ENCODE assay signal across 6 cellular contexts in genomic region chr12:9454047-9454446, GRCh38.
DNase-seq lines count a peak whose midpoint lies in the region; ATAC-seq, FAIRE-seq and TF ChIP-seq lines count a peak whose summit lies in the region.
"Not testable (repeated sequence)": the region's sequence is repeated elsewhere in the genome, so short reads cannot be mapped to it uniquely, and the experiment has no call there.

No MANE protein-coding gene starts in this region.

- ATAC-seq in PC-3 = peak; percentile 31

- H3F3A ChIP-seq in PC-3 (ENCODE audit: low read length, unreplicated experiment) = not testable (repeated sequence)

- in situ Hi-C loops in SK-MEL-5 (cut with HindIII; ENCODE audit: low pct_unique_long_range_greater_than_20kb, low sequenced_read_pairs) = not testable (repeated sequence)

- DNase-seq in HT1080 (ENCODE audit: low read depth) (peak; percentile 2), PC-3 (peak; percentile 46), SK-MEL-5 (ENCODE audit: low read depth, low spot score) (peak; percentile 34), MCF 10A (ENCODE audit: unreplicated experiment) (peak; percentile 72), epithelial cell of prostate (ENCODE audit: low read depth, low spot score) (peak; percentile 85), keratinocyte (ENCODE audit: low read depth, low spot score) (peak; percentile 57)

- not testable (repeated sequence) for H3K36me3 Mint-ChIP-seq in MCF 10A (ENCODE audit: insufficient read depth, unreplicated experiment)

- not testable (repeated sequence) for H3K27me3 ChIP-seq in PC-3 (ENCODE audit: low read length); keratinocyte (ENCODE audit: control insufficient read depth, extremely low read depth, insufficient read depth, low read length)

- POLR2A ChIA-PET in PC-3 (lab: Charles Lee; ENCODE audit: unreplicated experiment); MCF 10A (lab: Yijun Ruan, JAX): not testable (repeated sequence)

- not testable (repeated sequence) for H3K79me2 ChIP-seq in PC-3 (ENCODE audit: low read length); keratinocyte (ENCODE audit: control insufficient read depth, insufficient read depth, low read length)

- TF ChIP-seq CTCF in PC-3 (conservative IDR thresholded peaks at IDR 0.05; ENCODE audit: low read depth, low read length); MCF 10A (IDR thresholded peaks at IDR 0.05; ENCODE audit: unreplicated experiment); keratinocyte (optimal IDR thresholded peaks at IDR 0.05 in 1 of 3, IDR thresholded peaks at IDR 0.05 in 1 of 3, conservative IDR thresholded peaks at IDR 0.05 in 1 of 3; ENCODE audit: extremely low read depth in 1 of 3, insufficient read depth in 2 of 3, low read length in 3 of 3): not testable (repeated sequence)

- H3K9me3 Mint-ChIP-seq in MCF 10A (ENCODE audit: unreplicated experiment) = not testable (repeated sequence)

- dilution Hi-C loops in keratinocyte (cut with MboI; ENCODE audit: extremely low pct_ligation_motif_present, low sequenced_read_pairs) = not testable (repeated sequence)

- not testable (repeated sequence) for H3K4me1 ChIP-seq in PC-3 (ENCODE audit: insufficient read depth, low read length); keratinocyte (ENCODE audit: control insufficient read depth, extremely low read depth, insufficient read depth, low read length)

- H2AFZ ChIP-seq in PC-3 (ENCODE audit: low read length); keratinocyte (ENCODE audit: control insufficient read depth, low read length): not testable (repeated sequence)

- CTCF ChIA-PET in PC-3 (lab: Charles Lee); MCF 10A (lab: Yijun Ruan, JAX): not testable (repeated sequence)

- H3K36me3 ChIP-seq in PC-3 (ENCODE audit: low read depth, low read length); keratinocyte (ENCODE audit: control insufficient read depth in 2 of 2, extremely low read depth in 1 of 2, insufficient read depth in 2 of 2, low read length in 2 of 2): not testable (repeated sequence)

- H3K4me2 ChIP-seq in PC-3 (ENCODE audit: low read length); keratinocyte (ENCODE audit: control insufficient read depth, extremely low read depth, insufficient read depth, low read depth, low read length): not testable (repeated sequence)

- not testable (repeated sequence) for H3K4me3 ChIP-seq in PC-3 (ENCODE audit: low read length); keratinocyte (ENCODE audit: control insufficient read depth in 2 of 3, extremely low read depth in 1 of 3, insufficient read depth in 2 of 3, low read depth in 1 of 3, low read length in 3 of 3)

- not testable (repeated sequence) for H3K4me3 Mint-ChIP-seq in MCF 10A (ENCODE audit: unreplicated experiment)

- H3K9ac ChIP-seq in PC-3 (ENCODE audit: low read length); keratinocyte (ENCODE audit: control insufficient read depth, extremely low read depth, insufficient read depth, low read length): not testable (repeated sequence)

- not testable (repeated sequence) for H3K27ac Mint-ChIP-seq in MCF 10A (ENCODE audit: low read depth, unreplicated experiment)

- BruUV-seq in PC-3 (replicated peaks; lab: Mats Ljungman, UMichigan); MCF 10A (replicated peaks; lab: Mats Ljungman, UMichigan): not testable (repeated sequence)

- not testable (repeated sequence) for H4K20me1 ChIP-seq in PC-3 (ENCODE audit: low read length); keratinocyte (ENCODE audit: control insufficient read depth, extremely low read depth, insufficient read depth, low read length)

- not testable (repeated sequence) for H3K9me1 ChIP-seq in keratinocyte (ENCODE audit: control insufficient read depth, extremely low read depth, insufficient read depth, low read length)

- peak; percentile 71 for FAIRE-seq in keratinocyte (lab: Jason Lieb, UNC)

- not testable (repeated sequence) for H3K9me3 ChIP-seq in PC-3 (ENCODE audit: low read length); keratinocyte (ENCODE audit: control insufficient read depth, low read depth, low read length)

- H3K27ac ChIP-seq in PC-3 (ENCODE audit: low read length); epithelial cell of prostate: not testable (repeated sequence)
- peak overlapping the region; percentile 57 for H3K27ac ChIP-seq in keratinocyte (ENCODE audit: control insufficient read depth, insufficient read depth, low read length)

- intact Hi-C loops in PC-3 (cut with micrococcal nuclease); MCF 10A (cut with micrococcal nuclease): not testable (repeated sequence)

- H3K4me1 Mint-ChIP-seq in MCF 10A (ENCODE audit: insufficient read depth, unreplicated experiment) = not testable (repeated sequence)

- H3K9me2 ChIP-seq in PC-3 (replicated peaks; ENCODE audit: low read length) = not testable (repeated sequence)

- H3K27me3 Mint-ChIP-seq in MCF 10A (ENCODE audit: insufficient read depth, unreplicated experiment) = not testable (repeated sequence)

Comparison
In these comparisons a context has a peak if more than half of its experiments do, and no peak if none do; other contexts are left out.
1. DNase-seq: peak in every context shown above with its lines; median percentile 85 in epithelial cell of prostate; 72 in MCF 10A; 57 in keratinocyte; 46 in PC-3; 34 in SK-MEL-5; 2 in HT1080.